25 cellular contexts compared by ENCODE assay signal in the genomic region with DNA sequence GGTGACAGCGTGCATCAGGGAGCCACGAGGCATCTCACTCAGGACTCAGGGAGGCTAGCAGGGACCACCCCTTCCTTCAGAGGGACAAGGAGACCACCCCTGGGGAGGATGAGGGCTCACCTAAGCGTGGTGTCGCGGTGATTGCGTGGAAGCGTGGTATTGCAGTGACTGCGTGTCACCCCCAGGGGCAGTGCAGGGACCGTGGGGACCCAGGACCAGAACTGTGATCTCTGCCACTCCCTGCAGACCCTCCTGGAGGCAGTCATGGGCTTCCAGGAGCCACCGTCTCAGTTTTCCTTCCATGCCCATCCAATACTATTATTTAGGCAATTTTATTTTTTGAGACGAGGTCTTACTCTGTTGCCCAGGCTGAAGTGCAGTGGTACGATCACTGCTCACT.
DNase-seq lines count a peak whose midpoint lies in the region; ATAC-seq and TF ChIP-seq lines count a peak whose summit lies in the region.
"Had no signal": no experiment of that assay in that cellular context is flagged by ENCODE, and none has a peak within 500 bp of the region (broad histone marks: within the 10 kb centered on the region; RNA-seq: fewer than 3 reads in every experiment).

No MANE protein-coding gene starts in this region.

- no peak overlapping the region for H3K27ac Mint-ChIP-seq in endodermal cell
- H3K27ac Mint-ChIP-seq in MCF 10A (ENCODE audit: low read depth, unreplicated experiment) = no peak overlapping the region
- H3K27ac Mint-ChIP-seq in activated CD8-positive, alpha-beta T cell treated with anti-CD3 and anti-CD28 coated beads, Interleukin-2, amount 10 ng/mL, durations not matched to agents 7 days and 5 days = no peak overlapping the region
- H3K27ac Mint-ChIP-seq: activated T-cell treated with anti-CD3 and anti-CD28 coated beads, Interleukin-2, amount 50 U/mL, for 24 hours had no signal

- CTCF ChIA-PET in MCF 10A (lab: Yijun Ruan, JAX) = no interaction called here
- CTCF ChIA-PET in activated CD8-positive, alpha-beta T cell treated with anti-CD3 and anti-CD28 coated beads, Interleukin-2, amount 10 ng/mL, durations not matched to agents 7 days and 5 days (lab: Charles Lee) = no interaction called here

- no peaks in the 10 kb centered on the region for H3K36me3 ChIP-seq in endodermal cell (ENCODE audit: control insufficient read depth, insufficient read depth, low read length)
- H3K36me3 ChIP-seq: BLaER1 treated with 17β-estradiol and CSF1 and Interleukin-3, amounts not matched to agents 10 nM and 100 nM; spleen had no signal

- H3K27me3 Mint-ChIP-seq in endodermal cell (ENCODE audit: insufficient read depth) (peaks cover 5% of the 10 kb centered on the region), MCF 10A (ENCODE audit: insufficient read depth, unreplicated experiment) (no peaks in the 10 kb centered on the region)
- no peaks in the 10 kb centered on the region for H3K27me3 Mint-ChIP-seq in activated CD8-positive, alpha-beta T cell treated with anti-CD3 and anti-CD28 coated beads, Interleukin-2, amount 10 ng/mL, durations not matched to agents 7 days and 5 days (ENCODE audit: low read depth)

- WGBS in endodermal cell (ENCODE audit: insufficient coverage in 1 of 2, insufficient read length in 1 of 2), 2 experiments = 93 to 94% methylated on average over 3 to 12 of the region's 12 CpGs

- H3K4me1 Mint-ChIP-seq in endodermal cell (no peaks in the 10 kb centered on the region), MCF 10A (ENCODE audit: insufficient read depth, unreplicated experiment) (no peaks in the 10 kb centered on the region)
- peaks cover 14% of the 10 kb centered on the region for H3K4me1 Mint-ChIP-seq in activated CD8-positive, alpha-beta T cell treated with anti-CD3 and anti-CD28 coated beads, Interleukin-2, amount 10 ng/mL, durations not matched to agents 7 days and 5 days (ENCODE audit: low read depth)

- TF ChIP-seq CTCF in NB4 (IDR thresholded peaks at IDR 0.05; ENCODE audit: low read depth, low read length) = peak; percentile 7
- TF ChIP-seq CTCF in endodermal cell (conservative IDR thresholded peaks at IDR 0.05) = peak; percentile 65
- no peak for TF ChIP-seq CTCF in MCF 10A (IDR thresholded peaks at IDR 0.05; ENCODE audit: unreplicated experiment)

- no peaks in the 10 kb centered on the region for H3K27me3 ChIP-seq in endodermal cell (ENCODE audit: control insufficient read depth, insufficient read depth, low read length, poor library complexity, severe bottlenecking)
- H3K27me3 ChIP-seq: BLaER1 treated with 17β-estradiol and CSF1 and Interleukin-3, amounts not matched to agents 10 nM and 100 nM had no signal

- BruUV-seq in MCF 10A (replicated peaks; lab: Mats Ljungman, UMichigan) = no TSS peak

- no peaks in the 10 kb centered on the region for H3K4me1 ChIP-seq in endodermal cell (ENCODE audit: control insufficient read depth, insufficient read depth, low read length)
- H3K4me1 ChIP-seq: A549, spleen had no signal

- intact Hi-C loops in MCF 10A (cut with micrococcal nuclease) = no loop called here

- ATAC-seq in activated CD8-positive, alpha-beta T cell treated with anti-CD3 and anti-CD28 coated beads, Interleukin-2, amount 10 ng/mL, durations not matched to agents 7 days and 5 days = no peak
- no peak for ATAC-seq in HG02763 (IDR thresholded peaks at IDR 0.05; ENCODE audit: unreplicated experiment)
- ATAC-seq: A549; stimulated activated naive CD8-positive, alpha-beta T cell treated with anti-CD3 and anti-CD28 coated beads, Interleukin-15, Interleukin-2, amounts not matched to agents 100 U/mL and 50 U/mL, for 24 hours had no signal

- TF ChIP-seq POLR2A in NB4 (IDR thresholded peaks at IDR 0.05; ENCODE audit: extremely low read depth, insufficient read length) = no peak

- no peak overlapping the region for H3K27ac ChIP-seq in endodermal cell (ENCODE audit: low read depth, low read length)
- H3K27ac ChIP-seq: A549; BLaER1 treated with 17β-estradiol and CSF1 and Interleukin-3, amounts not matched to agents 10 nM and 100 nM; spleen had no signal

- POLR2A ChIA-PET in MCF 10A (lab: Yijun Ruan, JAX) = no interaction called here
- POLR2A ChIA-PET in activated CD8-positive, alpha-beta T cell treated with anti-CD3 and anti-CD28 coated beads, Interleukin-2, amount 10 ng/mL, durations not matched to agents 7 days and 5 days (lab: Charles Lee) = no interaction called here

- H3K36me3 Mint-ChIP-seq in endodermal cell (ENCODE audit: low read depth) = no peaks in the 10 kb centered on the region
- no peaks in the 10 kb centered on the region for H3K36me3 Mint-ChIP-seq in MCF 10A (ENCODE audit: insufficient read depth, unreplicated experiment)
- no peaks in the 10 kb centered on the region for H3K36me3 Mint-ChIP-seq in activated CD8-positive, alpha-beta T cell treated with anti-CD3 and anti-CD28 coated beads, Interleukin-2, amount 10 ng/mL, durations not matched to agents 7 days and 5 days (ENCODE audit: low read depth)

- DNase-seq in NCI-H82 (lab: John Stamatoyannopoulos, UW) = peak; percentile 16
- DNase-seq in NCI-H82 treated with DMSO at 0.1 percent for 48 hours (lab: John Stamatoyannopoulos, UW; ENCODE audit: unreplicated experiment) = no peak
- no peak for DNase-seq in NB4 (ENCODE audit: low read depth)
- DNase-seq in endodermal cell = peak; percentile 67
- DNase-seq in MCF 10A (ENCODE audit: unreplicated experiment) = no peak
- no peak for DNase-seq in NCI-H146 treated with DMSO at 0.1 percent for 48 hours (lab: John Stamatoyannopoulos, UW; ENCODE audit: unreplicated experiment)
- DNase-seq in activated CD8-positive, alpha-beta T cell treated with anti-CD3 and anti-CD28 coated beads, Interleukin-2, amount 10 ng/mL, durations not matched to agents 7 days and 5 days = no peak
- DNase-seq: activated CD4-positive, alpha-beta T cell treated with anti-CD3 and anti-CD28 coated beads for 1 hour; activated CD8-positive, alpha-beta memory T cell treated with anti-CD3 and anti-CD28 coated beads for 24 hours; activated naive CD4-positive, alpha-beta T cell; activated T-cell treated with anti-CD3 and anti-CD28 coated beads, Interleukin-2, amount 50 U/mL, for 24 hours; amniotic stem cell; Kasumi-1; kidney glomerular epithelial cell; NCI-H2081 treated with DMSO at 0.1 percent for 48 hours; NCI-H526 treated with DMSO at 0.1 percent for 48 hours; SHP77; spleen; stimulated activated CD4-positive, alpha-beta T cell treated with anti-CD3 and anti-CD28 coated beads, Interleukin-4, amount 100 ng/mL, for 4 hours; stimulated activated naive CD8-positive, alpha-beta T cell treated with anti-CD3 and anti-CD28 coated beads, Interleukin-15, Interleukin-2, amounts not matched to agents 100 U/mL and 50 U/mL, for 24 hours; SW 1271 had no signal

- H3K9me3 Mint-ChIP-seq in endodermal cell = no peaks in the 10 kb centered on the region
- H3K9me3 Mint-ChIP-seq in MCF 10A (ENCODE audit: unreplicated experiment) = no peaks in the 10 kb centered on the region
- H3K9me3 Mint-ChIP-seq in activated CD8-positive, alpha-beta T cell treated with anti-CD3 and anti-CD28 coated beads, Interleukin-2, amount 10 ng/mL, durations not matched to agents 7 days and 5 days (ENCODE audit: insufficient read depth) = no peaks in the 10 kb centered on the region
- H3K9me3 Mint-ChIP-seq: activated T-cell treated with anti-CD3 and anti-CD28 coated beads, Interleukin-2, amount 50 U/mL, for 24 hours had no signal

- H3K9me3 ChIP-seq in endodermal cell (ENCODE audit: control insufficient read depth, low read length) = peaks cover 9% of the 10 kb centered on the region
- H3K9me3 ChIP-seq: A549, spleen had no signal

- H3K9ac ChIP-seq in endodermal cell (ENCODE audit: extremely low read depth, low read length, poor library complexity, severe bottlenecking) = no peak overlapping the region
- H3K9ac ChIP-seq: BLaER1 treated with 17β-estradiol and CSF1 and Interleukin-3, amounts not matched to agents 10 nM and 100 nM had no signal

- H3K4me3 Mint-ChIP-seq in endodermal cell (no peak overlapping the region), MCF 10A (ENCODE audit: unreplicated experiment) (no peak overlapping the region)
- no peak overlapping the region for H3K4me3 Mint-ChIP-seq in activated CD8-positive, alpha-beta T cell treated with anti-CD3 and anti-CD28 coated beads, Interleukin-2, amount 10 ng/mL, durations not matched to agents 7 days and 5 days
- H3K4me3 Mint-ChIP-seq: activated T-cell treated with anti-CD3 and anti-CD28 coated beads, Interleukin-2, amount 50 U/mL, for 24 hours had no signal

- H3K4me3 ChIP-seq in NB4 (ENCODE audit: low read depth, low read length) = no peak overlapping the region
- no peak overlapping the region for H3K4me3 ChIP-seq in endodermal cell (ENCODE audit: low read length)
- H3K4me3 ChIP-seq: A549; BLaER1 treated with 17β-estradiol and CSF1 and Interleukin-3, amounts not matched to agents 10 nM and 100 nM; lung; spleen had no signal

Comparison
In these comparisons a context has a peak if more than half of its experiments do, and no peak if none do; other contexts are left out.
1. DNase-seq: peak in NCI-H82 (single experiment) and endodermal cell (single experiment); none in NCI-H82 treated with DMSO at 0.1 percent for 48 hours (single experiment), NB4 (single experiment), MCF 10A (single experiment), NCI-H146 treated with DMSO at 0.1 percent for 48 hours (single experiment) and activated CD8-positive, alpha-beta T cell treated with anti-CD3 and anti-CD28 coated beads, Interleukin-2, amount 10 ng/mL, durations not matched to agents 7 days and 5 days (single experiment).